In genomic region chr17:7856840-7857723, GRCh38 we compare ENCODE assay signal across 8 cellular contexts. TPM values are rescaled to one million over a fixed set of nuclear protein-coding genes. Genes with fewer than 3 reads are reported as not detected.
A peak's percentile ranks its signal among the peaks of the same experiment; 100 is the strongest.
DNase-seq lines count a peak whose midpoint lies in the region; ATAC-seq, FAIRE-seq and TF ChIP-seq lines count a peak whose summit lies in the region.

Gene NAA38 (minus strand): TSS chr17:7857559. CDS start chr17:7857463, 96 bp downstream.

- TF ChIP-seq POLR2A in H54 (IDR thresholded peaks at IDR 0.05; ENCODE audit: low read depth, low read length), result peak; percentile 70

- peak within 1 kb of the TSS; percentile 97 for H3K4me2 ChIP-seq in neural cell (ENCODE audit: low read length)

- TF ChIP-seq EP300 in neural cell (conservative IDR thresholded peaks at IDR 0.05; ENCODE audit: poor library complexity, severe bottlenecking), result no peak

- FAIRE-seq in H54 (lab: Jason Lieb, UNC), result peak; percentile 82

- DNase-seq in H54 (ENCODE audit: insufficient read length, low spot score) (peak; percentile 89), LoVo (ENCODE audit: low spot score) (peak; percentile 100), RWPE2 (ENCODE audit: low spot score) (peak; percentile 97), fibroblast of the conjunctiva (ENCODE audit: low read depth) (peak; percentile 99)
- DNase-seq in activated T-helper 9 cell treated with anti-CD3 and anti-CD28 coated beads, Interleukin-2, amount 50 U/mL, for 16 hours (ENCODE audit: low read depth), result peak; percentile 84

- peak within 1 kb of the TSS; percentile 82 for H3K27ac ChIP-seq in RWPE2 (ENCODE audit: poor library complexity, severe bottlenecking)
- peak within 1 kb of the TSS; percentile 98 for H3K27ac ChIP-seq in neural cell (ENCODE audit: low read length)
- peak within 1 kb of the TSS; percentile 89 for H3K27ac ChIP-seq in stomach smooth muscle (ENCODE audit: low read length)

- no peaks in the 10 kb centered on the region for H3K9me3 ChIP-seq in ES-I3 (ENCODE audit: control insufficient read depth, insufficient read depth, low read length)
- no peaks in the 10 kb centered on the region for H3K9me3 ChIP-seq in RWPE2 (ENCODE audit: severe bottlenecking)
- H3K9me3 ChIP-seq in neural cell (ENCODE audit: low read length), result no peaks in the 10 kb centered on the region
- no peaks in the 10 kb centered on the region for H3K9me3 ChIP-seq in stomach smooth muscle (ENCODE audit: control insufficient read depth in 2 of 2, low read length in 2 of 2)

- H3K27me3 ChIP-seq in RWPE2 (ENCODE audit: insufficient read depth, poor library complexity, severe bottlenecking) (no peaks in the 10 kb centered on the region), neural cell (ENCODE audit: insufficient read depth, low read depth, low read length) (no peaks in the 10 kb centered on the region), stomach smooth muscle (ENCODE audit: control insufficient read depth in 1 of 2, insufficient read depth in 2 of 2, low read length in 2 of 2) (no peaks in the 10 kb centered on the region)

- peaks cover 13% of the 10 kb centered on the region for H3F3A ChIP-seq in neural cell (ENCODE audit: insufficient read depth, low read length, poor library complexity, severe bottlenecking)

- peak; percentile 85 for ATAC-seq in RWPE2 (ENCODE audit: low read depth)

- peaks cover 9% of the 10 kb centered on the region for H4K20me1 ChIP-seq in neural cell (ENCODE audit: insufficient read depth)

- peak within 1 kb of the TSS; percentile 92 for H3K9ac ChIP-seq in ES-I3 (ENCODE audit: low read depth, low read length)
- peak within 1 kb of the TSS; percentile 92 for H3K9ac ChIP-seq in neural cell (ENCODE audit: low read length)
- H3K9ac ChIP-seq in stomach smooth muscle (ENCODE audit: low read length in 2 of 2), result peak within 1 kb of the TSS; percentile 68 to 93

- TF ChIP-seq RAD21 in neural cell (conservative IDR thresholded peaks at IDR 0.05), result no peak

- H3K36me3 ChIP-seq in ES-I3 (ENCODE audit: insufficient read depth, low read length), result no peaks in the 10 kb centered on the region
- H3K36me3 ChIP-seq in RWPE2 (ENCODE audit: low read depth), result peaks cover 34% of the 10 kb centered on the region
- H3K36me3 ChIP-seq in neural cell (ENCODE audit: insufficient read depth, low read length), result no peaks in the 10 kb centered on the region
- H3K36me3 ChIP-seq in stomach smooth muscle (ENCODE audit: control insufficient read depth in 2 of 2, insufficient read depth in 2 of 2, low read length in 2 of 2), result peaks cover 13 to 15% of the 10 kb centered on the region in 2 donors

- TF ChIP-seq CTCF in RWPE2 (IDR thresholded peaks at IDR 0.05; ENCODE audit: poor library complexity, severe bottlenecking), result peak; percentile 57
- TF ChIP-seq CTCF in neural cell (IDR thresholded peaks at IDR 0.05; ENCODE audit: poor library complexity, severe bottlenecking), result peak; percentile 51

- H3K4me1 ChIP-seq in ES-I3 (ENCODE audit: insufficient read depth, low read length), result peaks cover 5% of the 10 kb centered on the region; the same call in 1 of the 2 replicates
- H3K4me1 ChIP-seq in RWPE2 (ENCODE audit: insufficient read depth, poor library complexity, severe bottlenecking), result no peaks in the 10 kb centered on the region
- peaks cover 38% of the 10 kb centered on the region for H3K4me1 ChIP-seq in stomach smooth muscle (ENCODE audit: control insufficient read depth, insufficient read depth, low read length)

- H3K4me3 ChIP-seq in RWPE2 (ENCODE audit: severe bottlenecking) (peak within 1 kb of the TSS; percentile 59), neural cell (ENCODE audit: low read length) (peak within 1 kb of the TSS; percentile 85), stomach smooth muscle (ENCODE audit: low read length in 2 of 2) (peak within 1 kb of the TSS; percentile 77 to 97)

- no peaks in the 10 kb centered on the region for H3K9me2 ChIP-seq in neural cell (ENCODE audit: insufficient read depth, low read length)

- H3K79me2 ChIP-seq in neural cell (replicated peaks; ENCODE audit: insufficient read depth, low read length), result peaks cover 18% of the 10 kb centered on the region

- peak within 1 kb of the TSS; percentile 90 for H2AFZ ChIP-seq in neural cell (ENCODE audit: low read depth, low read length)

TF ChIP-seq in neural cell, 6 proteins besides CTCF, POLR2A, EP300 and RAD21:
- TF ChIP-seq REST (IDR thresholded peaks at IDR 0.05; ENCODE audit: borderline replicate concordance) (no peak), TAF1 (IDR thresholded peaks at IDR 0.05; ENCODE audit: low read depth) (peak; percentile 21), SMC3 (conservative IDR thresholded peaks at IDR 0.05; ENCODE audit: poor library complexity) (peak; percentile 38), POLR2AphosphoS5 (IDR thresholded peaks at IDR 0.05) (peak; percentile 62), EZH2 (IDR thresholded peaks at IDR 0.05; ENCODE audit: borderline replicate concordance, insufficient read depth, low read length, poor library complexity, severe bottlenecking) (no peak), MXI1 (conservative IDR thresholded peaks at IDR 0.05; ENCODE audit: poor library complexity, severe bottlenecking) (no peak)

RNA-seq across cellular contexts. Expression of gene NAA38, which starts in this region (rescaled TPM):
- 99.5 and 110 TPM in 2 replicates for polyA plus RNA-seq in neural cell
- polyA minus RNA-seq in neural cell, result 27.0 and 30.9 TPM in 2 replicates

Comparison
In these comparisons a context has a peak if more than half of its experiments do, and no peak if none do; other contexts are left out.
1. Peak in every context shown above with its lines: DNase-seq, ATAC-seq, H3K4me3 ChIP-seq and H3K27ac ChIP-seq.